ENCODE assay signal across 19 cellular contexts in the genomic region with DNA sequence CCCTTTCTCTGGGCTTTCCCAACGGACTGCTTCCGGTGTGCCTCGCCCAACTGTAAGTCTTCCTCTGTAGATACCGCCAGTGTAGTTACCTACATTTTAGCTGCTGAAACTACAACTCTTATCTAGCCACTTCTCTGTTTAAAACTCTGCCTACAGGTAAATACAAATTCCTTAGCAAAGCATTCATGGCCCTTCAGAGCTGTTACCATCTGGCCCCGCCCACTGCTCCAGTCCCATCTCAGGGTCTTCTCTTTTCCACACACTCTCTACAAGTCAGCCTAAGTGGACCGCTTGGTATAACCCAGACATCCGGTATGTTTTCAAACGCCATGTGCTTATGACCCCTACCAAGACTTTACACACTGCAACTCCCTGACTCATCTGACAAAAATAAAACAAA. TPM values are rescaled to one million over a fixed set of nuclear protein-coding genes. Genes with fewer than 3 reads are reported as not detected.
A peak's percentile ranks its signal among the peaks of the same experiment; 100 is the strongest.
DNase-seq lines count a peak whose midpoint lies in the region; ATAC-seq and TF ChIP-seq lines count a peak whose summit lies in the region.
"Had no signal": no experiment of that assay in that cellular context is flagged by ENCODE, and none has a peak within 500 bp of the region (broad histone marks: within the 10 kb centered on the region; RNA-seq: fewer than 3 reads in every experiment).

No MANE protein-coding gene starts in this region.

- intact Hi-C loops in lower leg skin (cut with DNase I; ENCODE audit: low total_unique reads) = no loop called here

- ATAC-seq in WTC11 = peak; percentile 81
- no peak for ATAC-seq in stimulated activated naive B cell treated with anti-CD40 and anti-IgM and Interleukin-4, amounts not matched to agents 10 μg/mL and 1 μg/mL and 100 μg/mL, for 72 hours (replicated peaks)
- ATAC-seq: GM12878, HCT116 had no signal

- DNase-seq in WTC11 (ENCODE audit: low spot score) (peak; percentile 21), choroid plexus epithelial cell (ENCODE audit: low read depth) (peak; percentile 34), iPS-NIHi7 (ENCODE audit: extremely low spot score) (peak; percentile 31), lower leg skin (ENCODE audit: low spot score in 2 of 2) (no peak), NCI-H526 (lab: John Stamatoyannopoulos, UW) (no peak)
- no peak for DNase-seq in activated CD4-positive, alpha-beta T cell treated with anti-CD3 and anti-CD28 coated beads, Interleukin-2, amount 10 ng/mL, durations not matched to agents 7 days and 5 days
- DNase-seq in stimulated activated naive B cell treated with anti-CD40 and anti-IgM and Interleukin-4, amounts not matched to agents 10 μg/mL and 1 μg/mL and 100 μg/mL, for 72 hours = no peak
- DNase-seq: C1 segment of cervical spinal cord; Calu3; CD4-positive, alpha-beta memory T cell; COR-L47; DMS53; DMS79 treated with DMSO at 0.1 percent for 48 hours; GM23248; H9 had no signal

- H3K27ac Mint-ChIP-seq in WTC11 = no peak overlapping the region
- H3K27ac Mint-ChIP-seq in activated CD4-positive, alpha-beta T cell treated with anti-CD3 and anti-CD28 coated beads, Interleukin-2, amount 10 ng/mL, durations not matched to agents 7 days and 5 days = no peak overlapping the region
- no peak overlapping the region for H3K27ac Mint-ChIP-seq in stimulated activated naive B cell treated with anti-CD40 and anti-IgM and Interleukin-4, amounts not matched to agents 10 μg/mL and 1 μg/mL and 100 μg/mL, for 72 hours
- H3K27ac Mint-ChIP-seq: CD4-positive, alpha-beta memory T cell had no signal

- no peaks in the 10 kb centered on the region for H3K27me3 Mint-ChIP-seq in WTC11 (ENCODE audit: low read depth)
- H3K27me3 Mint-ChIP-seq in activated CD4-positive, alpha-beta T cell treated with anti-CD3 and anti-CD28 coated beads, Interleukin-2, amount 10 ng/mL, durations not matched to agents 7 days and 5 days = no peaks in the 10 kb centered on the region
- peaks cover 11 to 15% of the 10 kb centered on the region in 2 donors for H3K27me3 Mint-ChIP-seq in stimulated activated naive B cell treated with anti-CD40 and anti-IgM and Interleukin-4, amounts not matched to agents 10 μg/mL and 1 μg/mL and 100 μg/mL, for 72 hours

- H3K36me3 Mint-ChIP-seq in WTC11 = no peaks in the 10 kb centered on the region
- no peaks in the 10 kb centered on the region for H3K36me3 Mint-ChIP-seq in activated CD4-positive, alpha-beta T cell treated with anti-CD3 and anti-CD28 coated beads, Interleukin-2, amount 10 ng/mL, durations not matched to agents 7 days and 5 days (ENCODE audit: low read depth)
- H3K36me3 Mint-ChIP-seq in stimulated activated naive B cell treated with anti-CD40 and anti-IgM and Interleukin-4, amounts not matched to agents 10 μg/mL and 1 μg/mL and 100 μg/mL, for 72 hours = no peaks in the 10 kb centered on the region
- H3K36me3 Mint-ChIP-seq: CD4-positive, alpha-beta memory T cell had no signal

- no peak for TF ChIP-seq POLR2A in lower leg skin (IDR thresholded peaks at IDR 0.05)

- H3K4me3 Mint-ChIP-seq in WTC11 = no peak overlapping the region
- no peak overlapping the region for H3K4me3 Mint-ChIP-seq in activated CD4-positive, alpha-beta T cell treated with anti-CD3 and anti-CD28 coated beads, Interleukin-2, amount 10 ng/mL, durations not matched to agents 7 days and 5 days
- H3K4me3 Mint-ChIP-seq in stimulated activated naive B cell treated with anti-CD40 and anti-IgM and Interleukin-4, amounts not matched to agents 10 μg/mL and 1 μg/mL and 100 μg/mL, for 72 hours = no peak overlapping the region
- H3K4me3 Mint-ChIP-seq: H9 had no signal

- no peaks in the 10 kb centered on the region for H3K9me3 Mint-ChIP-seq in WTC11
- H3K9me3 Mint-ChIP-seq in activated CD4-positive, alpha-beta T cell treated with anti-CD3 and anti-CD28 coated beads, Interleukin-2, amount 10 ng/mL, durations not matched to agents 7 days and 5 days = no peaks in the 10 kb centered on the region
- H3K9me3 Mint-ChIP-seq in stimulated activated naive B cell treated with anti-CD40 and anti-IgM and Interleukin-4, amounts not matched to agents 10 μg/mL and 1 μg/mL and 100 μg/mL, for 72 hours = no peaks in the 10 kb centered on the region
- H3K9me3 Mint-ChIP-seq: CD4-positive, alpha-beta memory T cell; H9 had no signal

- CTCF ChIA-PET in WTC11 (lab: Charles Lee) = interaction anchor here (0.6 to 1.4 kb wide), 2 partner anchors 58 to 286 kb away, joined by 3 read pairs; no protein-coding TSS in a partner anchor
- CTCF ChIA-PET in activated CD4-positive, alpha-beta T cell treated with anti-CD3 and anti-CD28 coated beads, Interleukin-2, amount 10 ng/mL, durations not matched to agents 7 days and 5 days (lab: Charles Lee) = interaction anchor here (0.5 kb wide), 1 partner anchor 217 kb away, joined by 3 read pairs; no protein-coding TSS in a partner anchor

- peaks cover 16% of the 10 kb centered on the region for H3K4me1 Mint-ChIP-seq in WTC11
- H3K4me1 Mint-ChIP-seq in activated CD4-positive, alpha-beta T cell treated with anti-CD3 and anti-CD28 coated beads, Interleukin-2, amount 10 ng/mL, durations not matched to agents 7 days and 5 days = no peaks in the 10 kb centered on the region
- H3K4me1 Mint-ChIP-seq in stimulated activated naive B cell treated with anti-CD40 and anti-IgM and Interleukin-4, amounts not matched to agents 10 μg/mL and 1 μg/mL and 100 μg/mL, for 72 hours = no peaks in the 10 kb centered on the region
- H3K4me1 Mint-ChIP-seq: CD4-positive, alpha-beta memory T cell had no signal

- H3K4me3 ChIP-seq in choroid plexus epithelial cell (ENCODE audit: low read depth, low read length) = no peak overlapping the region
- H3K4me3 ChIP-seq in lower leg skin (ENCODE audit: low read depth, poor library complexity, severe bottlenecking) = no peak overlapping the region
- H3K4me3 ChIP-seq: GM12878, GM23248 had no signal

- TF ChIP-seq CTCF in WTC11 (IDR thresholded peaks at IDR 0.05) = no peak
- no peak for TF ChIP-seq CTCF in choroid plexus epithelial cell (conservative IDR thresholded peaks at IDR 0.05; ENCODE audit: low read depth, low read length)
- no peak for TF ChIP-seq CTCF in lower leg skin (IDR thresholded peaks at IDR 0.05)

- POLR2A ChIA-PET in WTC11 (lab: Charles Lee) = no interaction called here
- POLR2A ChIA-PET in activated CD4-positive, alpha-beta T cell treated with anti-CD3 and anti-CD28 coated beads, Interleukin-2, amount 10 ng/mL, durations not matched to agents 7 days and 5 days (lab: Charles Lee) = no interaction called here

- WGBS in lower leg skin, 2 donors = 93 to 94% methylated on average over 8 of the region's 8 CpGs

TF ChIP-seq in WTC11, 78 proteins besides CTCF, POLR2A, EP300 and RAD21 (continues in another document):
- TF ChIP-seq FOXJ3 (CRISPR knock-in tag; IDR thresholded peaks at IDR 0.05; ENCODE audit: borderline replicate concordance) (no peak), TEAD4 (CRISPR knock-in tag; IDR thresholded peaks at IDR 0.05) (no peak), SP1 (CRISPR knock-in tag; conservative IDR thresholded peaks at IDR 0.05) (no peak), SMAD3 (CRISPR knock-in tag; IDR thresholded peaks at IDR 0.05; ENCODE audit: borderline replicate concordance) (no peak), ZNF396 (CRISPR knock-in tag; IDR thresholded peaks at IDR 0.05; ENCODE audit: borderline replicate concordance) (no peak), FOXP1 (CRISPR knock-in tag; IDR thresholded peaks at IDR 0.05; ENCODE audit: borderline replicate concordance) (no peak)
- TF ChIP-seq, protein P1, sequence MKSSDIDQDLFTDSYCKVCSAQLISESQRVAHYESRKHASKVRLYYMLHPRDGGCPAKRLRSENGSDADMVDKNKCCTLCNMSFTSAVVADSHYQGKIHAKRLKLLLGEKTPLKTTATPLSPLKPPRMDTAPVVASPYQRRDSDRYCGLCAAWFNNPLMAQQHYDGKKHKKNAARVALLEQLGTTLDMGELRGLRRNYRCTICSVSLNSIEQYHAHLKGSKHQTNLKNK (CRISPR knock-in tag; IDR thresholded peaks at IDR 0.05) = no peak
- TF ChIP-seq, protein P2, sequence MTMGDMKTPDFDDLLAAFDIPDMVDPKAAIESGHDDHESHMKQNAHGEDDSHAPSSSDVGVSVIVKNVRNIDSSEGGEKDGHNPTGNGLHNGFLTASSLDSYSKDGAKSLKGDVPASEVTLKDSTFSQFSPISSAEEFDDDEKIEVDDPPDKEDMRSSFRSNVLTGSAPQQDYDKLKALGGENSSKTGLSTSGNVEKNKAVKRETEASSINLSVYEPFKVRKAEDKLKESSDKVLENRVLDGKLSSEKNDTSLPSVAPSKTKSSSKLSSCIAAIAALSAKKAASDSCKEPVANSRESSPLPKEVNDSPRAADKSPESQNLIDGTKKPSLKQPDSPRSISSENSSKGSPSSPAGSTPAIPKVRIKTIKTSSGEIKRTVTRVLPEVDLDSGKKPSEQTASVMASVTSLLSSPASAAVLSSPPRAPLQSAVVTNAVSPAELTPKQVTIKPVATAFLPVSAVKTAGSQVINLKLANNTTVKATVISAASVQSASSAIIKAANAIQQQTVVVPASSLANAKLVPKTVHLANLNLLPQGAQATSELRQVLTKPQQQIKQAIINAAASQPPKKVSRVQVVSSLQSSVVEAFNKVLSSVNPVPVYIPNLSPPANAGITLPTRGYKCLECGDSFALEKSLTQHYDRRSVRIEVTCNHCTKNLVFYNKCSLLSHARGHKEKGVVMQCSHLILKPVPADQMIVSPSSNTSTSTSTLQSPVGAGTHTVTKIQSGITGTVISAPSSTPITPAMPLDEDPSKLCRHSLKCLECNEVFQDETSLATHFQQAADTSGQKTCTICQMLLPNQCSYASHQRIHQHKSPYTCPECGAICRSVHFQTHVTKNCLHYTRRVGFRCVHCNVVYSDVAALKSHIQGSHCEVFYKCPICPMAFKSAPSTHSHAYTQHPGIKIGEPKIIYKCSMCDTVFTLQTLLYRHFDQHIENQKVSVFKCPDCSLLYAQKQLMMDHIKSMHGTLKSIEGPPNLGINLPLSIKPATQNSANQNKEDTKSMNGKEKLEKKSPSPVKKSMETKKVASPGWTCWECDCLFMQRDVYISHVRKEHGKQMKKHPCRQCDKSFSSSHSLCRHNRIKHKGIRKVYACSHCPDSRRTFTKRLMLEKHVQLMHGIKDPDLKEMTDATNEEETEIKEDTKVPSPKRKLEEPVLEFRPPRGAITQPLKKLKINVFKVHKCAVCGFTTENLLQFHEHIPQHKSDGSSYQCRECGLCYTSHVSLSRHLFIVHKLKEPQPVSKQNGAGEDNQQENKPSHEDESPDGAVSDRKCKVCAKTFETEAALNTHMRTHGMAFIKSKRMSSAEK (CRISPR knock-in tag; IDR thresholded peaks at IDR 0.05; ENCODE audit: borderline replicate concordance) = no peak

RNA-seq across cellular contexts. Expression of a gene that starts 41.0 kb away (rescaled TPM):
- total RNA-seq in WTC11 (2021) (not detected in 3 replicates), lower leg skin (100 to 1,000 TPM; 125 to 306 (median 156) TPM)
- total RNA-seq in activated CD4-positive, alpha-beta T cell treated with anti-CD3 and anti-CD28 coated beads, Interleukin-2, amount 10 ng/mL, durations not matched to agents 7 days and 5 days = not detected
- total RNA-seq: A172; Calu3; CD4-positive, alpha-beta memory T cell; Daoy; GM23248; H9 had no signal

Comparison
In these comparisons a context has a peak if more than half of its experiments do, and no peak if none do; other contexts are left out.
1. DNase-seq: peak in WTC11 (single experiment), choroid plexus epithelial cell (single experiment) and iPS-NIHi7 (single experiment); none in lower leg skin (0 of 2), activated CD4-positive, alpha-beta T cell treated with anti-CD3 and anti-CD28 coated beads, Interleukin-2, amount 10 ng/mL, durations not matched to agents 7 days and 5 days (single experiment), stimulated activated naive B cell treated with anti-CD40 and anti-IgM and Interleukin-4, amounts not matched to agents 10 μg/mL and 1 μg/mL and 100 μg/mL, for 72 hours (single experiment) and NCI-H526 (0 of 2).
2. RNA of a gene that starts 41.0 kb away (total RNA-seq): 125 to 306 TPM in lower leg skin; not detected in WTC11 and not detected in activated CD4-positive, alpha-beta T cell treated with anti-CD3 and anti-CD28 coated beads, Interleukin-2, amount 10 ng/mL, durations not matched to agents 7 days and 5 days; every median in the first group is over 100 times any median in the second.